ENCODE assay signal across 11 cellular contexts in the genomic region with DNA sequence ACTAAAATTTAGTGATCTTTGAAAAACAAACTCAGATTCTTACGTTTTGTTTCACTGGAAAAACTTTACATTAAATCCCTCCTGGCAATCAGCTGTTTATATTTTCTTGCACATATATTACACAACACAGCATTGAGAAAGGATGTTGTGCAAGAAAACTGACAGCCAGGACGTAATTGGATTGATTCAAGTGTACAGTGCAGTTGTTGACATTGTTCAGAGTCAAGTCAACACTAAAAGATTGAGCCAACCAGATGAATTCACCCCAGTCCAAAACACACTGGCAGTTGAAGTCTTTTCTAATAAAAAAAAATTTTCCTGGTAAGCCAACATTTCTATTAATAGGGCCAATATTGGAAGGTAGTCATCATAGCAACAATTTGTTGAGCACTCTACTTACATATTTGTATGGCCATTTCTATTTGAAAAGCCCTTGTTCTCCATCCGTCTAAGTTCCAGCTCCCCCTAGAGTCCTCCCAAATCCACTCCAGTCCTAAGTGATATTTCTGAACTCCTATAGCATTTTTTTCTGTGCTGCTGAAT. TPM values are rescaled to one million over a fixed set of nuclear protein-coding genes. Genes with fewer than 3 reads are reported as not detected.
DNase-seq lines count a peak whose midpoint lies in the region; ATAC-seq, FAIRE-seq and TF ChIP-seq lines count a peak whose summit lies in the region.
"Had no signal": no experiment of that assay in that cellular context is flagged by ENCODE, and none has a peak within 500 bp of the region (broad histone marks: within the 10 kb centered on the region; RNA-seq: fewer than 3 reads in every experiment).

No MANE protein-coding gene starts in this region.

- no peaks in the 10 kb centered on the region for H3K79me2 ChIP-seq in K562 (ENCODE audit: control insufficient read depth, insufficient read depth, low read length)

- H3K27me3 ChIP-seq in MG63 (no peaks in the 10 kb centered on the region), K562 (ENCODE audit: control insufficient read depth in 2 of 2, insufficient read depth in 2 of 2, low read length in 2 of 2) (no peaks in the 10 kb centered on the region), mesenchymal stem cell (ENCODE audit: control insufficient read depth in 1 of 2, insufficient read depth in 1 of 2, low read length in 2 of 2) (peaks cover 0 to 2% of the 10 kb centered on the region in 2 experiments)

- H3K14ac ChIP-seq in mesenchymal stem cell (ENCODE audit: low read length in 2 of 2), result no peak overlapping the region

- H4K20me1 ChIP-seq in K562 (replicated peaks; ENCODE audit: control insufficient read depth, insufficient read depth, low read length), result no peaks in the 10 kb centered on the region

- no peaks in the 10 kb centered on the region for H3K9me3 ChIP-seq in MG63
- no peaks in the 10 kb centered on the region for H3K9me3 ChIP-seq in K562 (replicated peaks; ENCODE audit: control insufficient read depth, insufficient read depth, low read depth, low read length)
- no peaks in the 10 kb centered on the region for H3K9me3 ChIP-seq in mesenchymal stem cell (ENCODE audit: control insufficient read depth, low read length)

- no peaks in the 10 kb centered on the region for H3K79me1 ChIP-seq in mesenchymal stem cell (replicated peaks; ENCODE audit: low read length, poor library complexity, severe bottlenecking)

- no TSS peak for BruUV-seq in Calu3 (replicated peaks; lab: Mats Ljungman, UMichigan)
- BruUV-seq in K562 (replicated peaks; lab: Mats Ljungman, UMichigan), result no TSS peak

- no peak overlapping the region for H2BK5ac ChIP-seq in mesenchymal stem cell (ENCODE audit: low read depth, low read length, poor library complexity, severe bottlenecking)

- POLR2A ChIA-PET in K562 (lab: Yijun Ruan, JAX), result no interaction called here

- WGBS in K562 (ENCODE audit: insufficient coverage, low coverage, missing lambda C conversion rate), result 0% methylated on average over 3 of the region's 3 CpGs
- WGBS in mesenchymal stem cell, result 10% methylated on average over 2 of the region's 3 CpGs

- no peak overlapping the region for H2AK5ac ChIP-seq in mesenchymal stem cell (ENCODE audit: low read length, severe bottlenecking)

- H3K36me3 Mint-ChIP-seq in Calu3 (ENCODE audit: insufficient read depth, unreplicated experiment), result peaks cover 13% of the 10 kb centered on the region

- H2AFZ ChIP-seq in K562 (ENCODE audit: low read depth, low read length) (no peak overlapping the region), mesenchymal stem cell (ENCODE audit: low read depth, low read length) (no peak overlapping the region)

- H2BK12ac ChIP-seq in mesenchymal stem cell (ENCODE audit: low read length in 2 of 2), result no peak overlapping the region

- peaks cover 11% of the 10 kb centered on the region for H3K9me3 Mint-ChIP-seq in Calu3 (ENCODE audit: low read depth, unreplicated experiment)

- peaks cover 64% of the 10 kb centered on the region for H3K4me1 Mint-ChIP-seq in Calu3 (ENCODE audit: low read depth, unreplicated experiment)

- H3K23ac ChIP-seq in mesenchymal stem cell (ENCODE audit: low read length in 2 of 2), result no peak overlapping the region

- CTCF ChIA-PET in Calu3 (lab: Charles Lee), result interaction anchor here (0.7 to 1.3 kb wide), 3 partner anchors 15 to 68 kb away, joined by 3 read pairs; no protein-coding TSS in a partner anchor
- CTCF ChIA-PET in K562 (lab: Yijun Ruan, JAX; ENCODE audit: low intra/inter-chr PET ratio), result interaction anchor here (0.6 kb wide), 1 partner anchor 252 kb away, joined by 3 read pairs; no protein-coding TSS in a partner anchor

- no peak overlapping the region for H4K8ac ChIP-seq in mesenchymal stem cell (ENCODE audit: low read length)

- no peak overlapping the region for H3K9ac ChIP-seq in K562 (ENCODE audit: insufficient read depth in 1 of 2, low read depth in 2 of 2, low read length in 2 of 2)
- no peak overlapping the region for H3K9ac ChIP-seq in mesenchymal stem cell (ENCODE audit: low read length)

- no peak overlapping the region for H3K27ac ChIP-seq in K562 (ENCODE audit: extremely low read depth, low read depth, low read length)
- no peak overlapping the region for H3K27ac ChIP-seq in mesenchymal stem cell (ENCODE audit: low read length, poor library complexity, severe bottlenecking)

- no peak for FAIRE-seq in K562 (lab: Jason Lieb, UNC)
- FAIRE-seq: GM12892 had no signal

- TF ChIP-seq RAD21 in K562 (CRISPR knock-in tag; conservative IDR thresholded peaks at IDR 0.05 in 1 of 2, IDR thresholded peaks at IDR 0.05 in 1 of 2), result peak in 1 of 2 experiments; percentile 15; a peak in 1 of 4 replicates

- H3K9me1 ChIP-seq in K562 (ENCODE audit: control insufficient read depth, insufficient read depth, low read length), result no peaks in the 10 kb centered on the region

- intact Hi-C loops in Calu3 (cut with micrococcal nuclease; ENCODE audit: unreplicated experiment), result loop anchor here (2.0 kb wide), 3 partner anchors 20 to 64 kb away; a partner anchor contains a TSS
- intact Hi-C loops in K562 (cut with micrococcal nuclease), result no loop called here

- no peak overlapping the region for H3K4me3 ChIP-seq in MG63
- no peak overlapping the region for H3K4me3 ChIP-seq in K562
- no peak overlapping the region for H3K4me3 ChIP-seq in mesenchymal stem cell (ENCODE audit: insufficient read depth in 1 of 2, low read depth in 1 of 2, low read length in 2 of 2)

- H3K27ac Mint-ChIP-seq in Calu3 (ENCODE audit: unreplicated experiment), result peak overlapping the region; percentile 83

- H3K4me3 Mint-ChIP-seq in Calu3 (ENCODE audit: low read depth, unreplicated experiment), result no peak overlapping the region

- H2BK120ac ChIP-seq in mesenchymal stem cell (ENCODE audit: low read depth, low read length), result no peak overlapping the region

- H3K4me2 ChIP-seq in K562 (ENCODE audit: insufficient read depth, low read length) (no peak overlapping the region), mesenchymal stem cell (ENCODE audit: low read length, poor library complexity, severe bottlenecking) (no peak overlapping the region)

- H3K36me3 ChIP-seq in MG63, result no peaks in the 10 kb centered on the region
- H3K36me3 ChIP-seq in K562 (ENCODE audit: control insufficient read depth, insufficient read depth, low read length), result no peaks in the 10 kb centered on the region
- no peaks in the 10 kb centered on the region for H3K36me3 ChIP-seq in mesenchymal stem cell (ENCODE audit: control insufficient read depth in 1 of 2, insufficient read depth in 2 of 2, low read depth in 1 of 2, low read length in 2 of 2)

- TF ChIP-seq EP300 in K562 (IDR thresholded peaks at IDR 0.05; ENCODE audit: low read length), result no peak

- no peak overlapping the region for H2BK15ac ChIP-seq in mesenchymal stem cell (ENCODE audit: low read depth, poor library complexity, severe bottlenecking)

- H3K18ac ChIP-seq in mesenchymal stem cell (ENCODE audit: low read depth in 1 of 2, low read length in 2 of 2), result peak overlapping the region in 1 of 2 experiments; percentile 43

- no peak for TF ChIP-seq POLR2A in K562 (conservative IDR thresholded peaks at IDR 0.05)

- no peak overlapping the region for H4K91ac ChIP-seq in mesenchymal stem cell (ENCODE audit: low read length)

- H3K4me1 ChIP-seq in K562 (replicated peaks in 1 of 2; ENCODE audit: control insufficient read depth in 2 of 2, insufficient read depth in 2 of 2, low read length in 2 of 2) (no peaks in the 10 kb centered on the region), mesenchymal stem cell (ENCODE audit: control insufficient read depth, insufficient read depth, low read depth, low read length) (no peaks in the 10 kb centered on the region)

- no peaks in the 10 kb centered on the region for H3K27me3 Mint-ChIP-seq in Calu3 (ENCODE audit: unreplicated experiment)

- in situ Hi-C loops in K562 (cut with MboI), result no loop called here

- peak; percentile 31 for DNase-seq in Calu3
- DNase-seq in MG63, result peak; percentile 14
- DNase-seq in K562 (ENCODE audit: extremely low read depth in 1 of 4, low spot score in 3 of 4), result peak in 1 of 4 experiments; percentile 13
- DNase-seq in mesenchymal stem cell, result peak; percentile 93
- DNase-seq in LoVo (ENCODE audit: low spot score), result no peak
- no peak for DNase-seq in putamen (ENCODE audit: low spot score)
- DNase-seq: left cardiac atrium had no signal

- no peak overlapping the region for H3K4ac ChIP-seq in mesenchymal stem cell (ENCODE audit: low read depth in 1 of 2, low read length in 2 of 2)

- ATAC-seq in K562 (peak; percentile 76; the same call in 2 of the 3 replicates), HG03039 (IDR thresholded peaks at IDR 0.05; ENCODE audit: unreplicated experiment) (no peak), GM18873 (IDR thresholded peaks at IDR 0.05; ENCODE audit: low FRiP score, unreplicated experiment) (no peak)

- TF ChIP-seq CTCF in Calu3 (IDR thresholded peaks at IDR 0.05; ENCODE audit: unreplicated experiment) (no peak), K562 (IDR thresholded peaks at IDR 0.05 in 2 of 3, conservative IDR thresholded peaks at IDR 0.05 in 1 of 3; ENCODE audit: insufficient read depth in 2 of 3, low read depth in 1 of 3, low read length in 3 of 3) (peak; percentile 11 to 49 (median 24); a peak in 2 of 6 replicates)

RNA-seq across cellular contexts. Expression of a gene that starts 20.9 kb away (rescaled TPM):
- total RNA-seq in Calu3 (2022) (12.4 and 13.3 TPM in 2 replicates), K562 (2014; rRNA removed) (not detected in 2 replicates), K562 (2014; rRNA removed; fragmentation: Illumina TruSeq; extraction: Trizol) (not detected in 2 replicates), K562 (2015; rRNA removed; fragmentation: Illumina TruSeq; extraction: Trizol) (not detected in 2 replicates), K562 (2021) (not detected in 2 replicates)
- total RNA-seq in MG63 (2014; rRNA removed; shearing (Covaris generic); ENCODE audit: low replicate concordance), result 1.1 TPM in 1 of 2 replicates, not detected in the other
- not detected in 2 replicates for total RNA-seq in K562 (2011; cell fraction: chromatin; rRNA removed; ENCODE audit: low replicate concordance)
- total RNA-seq in K562 (2011; cell fraction: nucleolus; rRNA removed), result not detected in 2 replicates
- not detected in 2 replicates for total RNA-seq in K562 (2011; cell fraction: nucleoplasm; rRNA removed)
- polyA plus RNA-seq in K562 (2011; rRNA removed) (0.04 TPM in 1 of 2 replicates, not detected in the other), K562 (2014; fragmentation: Illumina TruSeq; extraction: Trizol) (not detected in 2 replicates), K562 (2014; fragmentation: Nextera tagmentation; extraction: Ambion mirVana) (not detected), K562 (2014; rRNA removed) (not detected in 2 replicates)
- polyA plus RNA-seq in K562 (2011; cell fraction: cytosol; rRNA removed), result 0.03 TPM in 1 of 2 replicates, not detected in the other
- not detected in 2 replicates for polyA plus RNA-seq in K562 (2011; cell fraction: nucleus; rRNA removed)
- polyA plus RNA-seq in K562 (2012), result not detected in 2 replicates
- polyA minus RNA-seq in K562 (2011; rRNA and poly(A)+ RNA removed), result 0.07 TPM in 1 of 2 replicates, not detected in the other
- not detected in 2 replicates for polyA minus RNA-seq in K562 (2011; cell fraction: cytosol; rRNA and poly(A)+ RNA removed)
- polyA minus RNA-seq in K562 (2011; cell fraction: nucleus; rRNA and poly(A)+ RNA removed), result not detected in 2 replicates
- polyA plus RNA-seq in mesenchymal stem cell (2013, experiment 1 of 2), result 0.03 TPM
- polyA plus RNA-seq in mesenchymal stem cell (2013, experiment 2 of 2), result 0.03 TPM
- total RNA-seq: T-helper 1 cell treated with Interleukin-12 subunit alpha and Interleukin-12 subunit beta and Interleukin-4 antibody, amounts not matched to agents 30 ng/mL and 1 ng/mL, for 36 hours had no signal

RNA-seq across cellular contexts. Expression of a gene that starts 22.9 kb away (rescaled TPM):
- total RNA-seq in Calu3 (2022), result 18.1 and 21.5 TPM in 2 replicates
- total RNA-seq in MG63 (2014; rRNA removed; shearing (Covaris generic); ENCODE audit: low replicate concordance), result not detected in 2 replicates
- not detected in 2 replicates for total RNA-seq in K562 (2011; cell fraction: chromatin; rRNA removed; ENCODE audit: low replicate concordance)
- not detected in 2 replicates for total RNA-seq in K562 (2011; cell fraction: nucleolus; rRNA removed)
- not detected in 2 replicates for total RNA-seq in K562 (2011; cell fraction: nucleoplasm; rRNA removed)
- 0.20 TPM in 1 of 2 replicates, not detected in the other for total RNA-seq in K562 (2014; rRNA removed)
- total RNA-seq in K562 (2014; rRNA removed; fragmentation: Illumina TruSeq; extraction: Trizol), result 0.13 and 0.29 TPM in 2 replicates
- 0.36 and 0.64 TPM in 2 replicates for total RNA-seq in K562 (2015; rRNA removed; fragmentation: Illumina TruSeq; extraction: Trizol)
- total RNA-seq in K562 (2021), result 0.11 and 0.27 TPM in 2 replicates
- polyA plus RNA-seq in K562 (2011; rRNA removed), result 0.08 and 0.20 TPM in 2 replicates
- 0.06 TPM in 1 of 2 replicates, not detected in the other for polyA plus RNA-seq in K562 (2011; cell fraction: cytosol; rRNA removed)
- polyA plus RNA-seq in K562 (2011; cell fraction: nucleus; rRNA removed), result not detected in 2 replicates
- polyA plus RNA-seq in K562 (2012), result 0.22 and 0.60 TPM in 2 replicates
- polyA plus RNA-seq in K562 (2014; fragmentation: Illumina TruSeq; extraction: Trizol), result 0.19 and 0.27 TPM in 2 replicates
- polyA plus RNA-seq in K562 (2014; fragmentation: Nextera tagmentation; extraction: Ambion mirVana), result under 1 TPM; 0.21 to 0.34 TPM
- polyA plus RNA-seq in K562 (2014; rRNA removed), result 0.12 and 1.6 TPM in 2 replicates
- polyA minus RNA-seq in K562 (2011; rRNA and poly(A)+ RNA removed), result not detected in 2 replicates
- not detected in 2 replicates for polyA minus RNA-seq in K562 (2011; cell fraction: cytosol; rRNA and poly(A)+ RNA removed)
- polyA minus RNA-seq in K562 (2011; cell fraction: nucleus; rRNA and poly(A)+ RNA removed), result not detected in 2 replicates
- polyA plus RNA-seq in mesenchymal stem cell (2013, experiment 1 of 2), result 1.4 TPM
- 1.1 TPM for polyA plus RNA-seq in mesenchymal stem cell (2013, experiment 2 of 2)

Comparison
In these comparisons a context has a peak if more than half of its experiments do, and no peak if none do; other contexts are left out.
1. DNase-seq: peak in Calu3 (single experiment), MG63 (single experiment) and mesenchymal stem cell (single experiment); none in LoVo (single experiment) and putamen (single experiment).
2. RNA of a gene that starts 22.9 kb away (total RNA-seq): 18.1 to 21.5 TPM in Calu3; 0.11 to 0.64 TPM in K562 and not detected in MG63; every median in the first group is over 10 times any median in the second.